Comparison of ENCODE assay signal across 23 cellular contexts in the genomic region with DNA sequence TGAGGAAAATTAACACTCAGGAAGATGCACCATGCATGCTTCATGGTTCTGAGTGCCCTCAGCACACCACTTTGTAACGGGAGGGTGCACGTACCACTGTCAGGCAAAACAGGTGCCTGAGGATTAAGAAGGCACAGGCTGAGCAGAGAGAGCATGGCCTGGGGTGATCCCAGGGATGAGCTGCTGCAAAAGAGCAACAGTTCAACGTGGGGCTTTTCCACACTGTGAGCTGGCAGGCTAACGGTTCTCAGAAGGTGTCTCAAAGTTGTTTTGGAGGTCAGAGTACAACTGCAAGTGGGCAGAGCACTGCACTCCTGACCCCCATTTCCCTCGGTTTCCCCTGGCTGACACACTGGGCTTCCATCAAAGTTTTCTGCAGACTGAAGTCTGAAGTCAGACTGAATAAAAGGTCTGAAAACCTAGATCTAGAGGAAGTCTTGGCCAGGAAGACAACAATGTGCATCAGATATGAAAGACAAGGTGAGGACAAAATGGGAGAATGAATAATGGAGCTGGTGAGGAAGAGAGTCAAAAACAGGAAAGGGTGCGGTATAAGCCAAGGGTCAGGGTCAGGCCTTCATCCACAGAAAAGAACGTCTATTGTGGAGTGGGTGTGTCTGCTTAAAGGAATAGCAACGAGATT. TPM values are rescaled to one million over a fixed set of nuclear protein-coding genes. Genes with fewer than 3 reads are reported as not detected.
DNase-seq lines count a peak whose midpoint lies in the region; ATAC-seq and TF ChIP-seq lines count a peak whose summit lies in the region.
"Had no signal": no experiment of that assay in that cellular context is flagged by ENCODE, and none has a peak within 500 bp of the region (broad histone marks: within the 10 kb centered on the region; RNA-seq: fewer than 3 reads in every experiment).

No MANE protein-coding gene starts in this region.

- peaks cover 0 to 4% (median 3%) of the 10 kb centered on the region in 5 experiments for H3K9me3 Mint-ChIP-seq in brain
- H3K9me3 Mint-ChIP-seq: T-helper 1 cell treated with Interleukin-12 subunit alpha and Interleukin-12 subunit beta and Interleukin-4 antibody, amounts not matched to agents 30 μg/mL and 1 μg/mL, for 36 hours had no signal

- no peaks in the 10 kb centered on the region for H3K27me3 Mint-ChIP-seq in brain

- peak overlapping the region; percentile 10 for H3K4me2 ChIP-seq in skeletal muscle satellite cell (ENCODE audit: low read length)
- H3K4me2 ChIP-seq: hepatocyte, KMS-11 had no signal

- peaks cover 10% of the 10 kb centered on the region for H3K4me1 Mint-ChIP-seq in brain

- 75% methylated on average over 8 of the region's 8 CpGs for WGBS in liver

- no peaks in the 10 kb centered on the region for H3K36me3 ChIP-seq in liver (ENCODE audit: control insufficient read depth in 4 of 4, insufficient read depth in 3 of 4, low read depth in 1 of 4, low read length in 3 of 4)
- H3K36me3 ChIP-seq in skeletal muscle satellite cell (ENCODE audit: insufficient read depth, low read length): no peaks in the 10 kb centered on the region
- H3K36me3 ChIP-seq: prostate gland had no signal

- no peak overlapping the region for H3K27ac ChIP-seq in liver (ENCODE audit: low read depth in 1 of 2, low read length in 2 of 2)
- H3K27ac ChIP-seq: hepatocyte, KMS-11, prostate gland had no signal

- TF ChIP-seq RAD21 in liver (IDR thresholded peaks at IDR 0.05): peak in 1 of 2 donors; percentile 29

- H3K9ac ChIP-seq in liver (ENCODE audit: low read depth in 1 of 2, low read length in 2 of 2): no peak overlapping the region
- H3K9ac ChIP-seq in skeletal muscle satellite cell (ENCODE audit: low read depth, low read length): no peak overlapping the region
- H3K9ac ChIP-seq: KMS-11 had no signal

- H3K4me1 ChIP-seq in liver (ENCODE audit: control insufficient read depth in 4 of 4, insufficient read depth in 4 of 4, low read length in 3 of 4) (no peaks in the 10 kb centered on the region), skeletal muscle satellite cell (ENCODE audit: control insufficient read depth, insufficient read depth, low read length) (peaks cover 53% of the 10 kb centered on the region)
- H3K4me1 ChIP-seq: prostate gland had no signal

- H3K27ac Mint-ChIP-seq in brain: peak overlapping the region in 3 of 5 experiments; percentile 0 to 11 (median 6)
- H3K27ac Mint-ChIP-seq: T-helper 1 cell treated with Interleukin-12 subunit alpha and Interleukin-12 subunit beta and Interleukin-4 antibody, amounts not matched to agents 30 μg/mL and 1 μg/mL, for 36 hours had no signal

- no peak overlapping the region for H3K4me3 ChIP-seq in liver (ENCODE audit: low read depth in 1 of 3, low read length in 3 of 3)
- H3K4me3 ChIP-seq in skeletal muscle satellite cell (ENCODE audit: low read length): no peak overlapping the region
- H3K4me3 ChIP-seq: hepatocyte, prostate gland had no signal

- DNase-seq in HT1080 (ENCODE audit: low read depth) (peak; percentile 34), GM19240 (ENCODE audit: insufficient read length, low spot score) (no peak)
- no peak for DNase-seq in activated T-cell treated with anti-CD3 and anti-CD28 coated beads, Interleukin-2, amount 50 U/mL, for 48 hours
- no peak for DNase-seq in stimulated activated CD4-positive, alpha-beta T cell treated with anti-CD3 and anti-CD28 coated beads, Interleukin-4, amount 100 ng/mL, for 4 hours
- DNase-seq: activated CD4-positive, CD25-positive, alpha-beta regulatory T cell treated with anti-CD3 and anti-CD28 coated beads, Interleukin-2, amount 50 U/mL, for 72 hours; activated CD8-positive, alpha-beta memory T cell treated with anti-CD3 and anti-CD28 coated beads, Interleukin-2, amount 50 U/mL, for 4 hours; activated naive CD4-positive, alpha-beta T cell; COR-L47; cortex of kidney; erythroblast; kidney glomerular epithelial cell; NCI-H1105; NCI-H2171; stimulated activated CD4-positive, alpha-beta T cell treated with anti-CD3 and anti-CD28 coated beads, Interleukin-1b, Interleukin-23, amount 100 ng/mL, for 48 hours; substantia nigra had no signal

- H3K4me3 Mint-ChIP-seq in brain: no peak overlapping the region
- H3K4me3 Mint-ChIP-seq: T-helper 1 cell treated with Interleukin-12 subunit alpha and Interleukin-12 subunit beta and Interleukin-4 antibody, amounts not matched to agents 30 μg/mL and 1 μg/mL, for 36 hours had no signal

- no peaks in the 10 kb centered on the region for H3K9me3 ChIP-seq in liver (ENCODE audit: control insufficient read depth in 4 of 4, low read length in 3 of 4)
- H3K9me3 ChIP-seq in skeletal muscle satellite cell (replicated peaks; ENCODE audit: low read length): no peaks in the 10 kb centered on the region
- H3K9me3 ChIP-seq: prostate gland had no signal

- H3K27me3 ChIP-seq in liver (ENCODE audit: control insufficient read depth in 4 of 4, insufficient read depth in 4 of 4, low read length in 3 of 4): no peaks in the 10 kb centered on the region
- no peaks in the 10 kb centered on the region for H3K27me3 ChIP-seq in skeletal muscle satellite cell (ENCODE audit: control insufficient read depth, insufficient read depth, low read length)
- H3K27me3 ChIP-seq: hepatocyte had no signal

- H3K36me3 Mint-ChIP-seq in brain: peaks cover 10% of the 10 kb centered on the region

- no peak for ATAC-seq in HG02798 (IDR thresholded peaks at IDR 0.05; ENCODE audit: poor library complexity, unreplicated experiment)

- TF ChIP-seq CTCF in brain (conservative IDR thresholded peaks at IDR 0.05): no peak
- TF ChIP-seq CTCF in liver (IDR thresholded peaks at IDR 0.05; ENCODE audit: low read depth, low read length, missing input control): no peak

TF ChIP-seq in liver, 16 proteins besides CTCF, POLR2A, EP300 and RAD21 (continues in another document):
- TF ChIP-seq EGR1 (IDR thresholded peaks at IDR 0.05; ENCODE audit: low read depth in 2 of 2): no peak
- TF ChIP-seq NR2F2 (IDR thresholded peaks at IDR 0.05): peak; percentile 99
- TF ChIP-seq SP1 (IDR thresholded peaks at IDR 0.05): peak; percentile 35
- TF ChIP-seq HNF4A (conservative IDR thresholded peaks at IDR 0.05): no peak
- TF ChIP-seq YY1 (IDR thresholded peaks at IDR 0.05): no peak
- no peak for TF ChIP-seq RXRA (IDR thresholded peaks at IDR 0.05)
- TF ChIP-seq, protein P1, sequence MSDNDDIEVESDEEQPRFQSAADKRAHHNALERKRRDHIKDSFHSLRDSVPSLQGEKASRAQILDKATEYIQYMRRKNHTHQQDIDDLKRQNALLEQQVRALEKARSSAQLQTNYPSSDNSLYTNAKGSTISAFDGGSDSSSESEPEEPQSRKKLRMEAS (IDR thresholded peaks at IDR 0.05): no peak
- TF ChIP-seq, protein P2, sequence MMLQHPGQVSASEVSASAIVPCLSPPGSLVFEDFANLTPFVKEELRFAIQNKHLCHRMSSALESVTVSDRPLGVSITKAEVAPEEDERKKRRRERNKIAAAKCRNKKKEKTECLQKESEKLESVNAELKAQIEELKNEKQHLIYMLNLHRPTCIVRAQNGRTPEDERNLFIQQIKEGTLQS (IDR thresholded peaks at IDR 0.05): no peak
- no peak for TF ChIP-seq TAF1 (conservative IDR thresholded peaks at IDR 0.05)
- no peak for TF ChIP-seq FOXA1 (IDR thresholded peaks at IDR 0.05)
- TF ChIP-seq, protein P3, sequence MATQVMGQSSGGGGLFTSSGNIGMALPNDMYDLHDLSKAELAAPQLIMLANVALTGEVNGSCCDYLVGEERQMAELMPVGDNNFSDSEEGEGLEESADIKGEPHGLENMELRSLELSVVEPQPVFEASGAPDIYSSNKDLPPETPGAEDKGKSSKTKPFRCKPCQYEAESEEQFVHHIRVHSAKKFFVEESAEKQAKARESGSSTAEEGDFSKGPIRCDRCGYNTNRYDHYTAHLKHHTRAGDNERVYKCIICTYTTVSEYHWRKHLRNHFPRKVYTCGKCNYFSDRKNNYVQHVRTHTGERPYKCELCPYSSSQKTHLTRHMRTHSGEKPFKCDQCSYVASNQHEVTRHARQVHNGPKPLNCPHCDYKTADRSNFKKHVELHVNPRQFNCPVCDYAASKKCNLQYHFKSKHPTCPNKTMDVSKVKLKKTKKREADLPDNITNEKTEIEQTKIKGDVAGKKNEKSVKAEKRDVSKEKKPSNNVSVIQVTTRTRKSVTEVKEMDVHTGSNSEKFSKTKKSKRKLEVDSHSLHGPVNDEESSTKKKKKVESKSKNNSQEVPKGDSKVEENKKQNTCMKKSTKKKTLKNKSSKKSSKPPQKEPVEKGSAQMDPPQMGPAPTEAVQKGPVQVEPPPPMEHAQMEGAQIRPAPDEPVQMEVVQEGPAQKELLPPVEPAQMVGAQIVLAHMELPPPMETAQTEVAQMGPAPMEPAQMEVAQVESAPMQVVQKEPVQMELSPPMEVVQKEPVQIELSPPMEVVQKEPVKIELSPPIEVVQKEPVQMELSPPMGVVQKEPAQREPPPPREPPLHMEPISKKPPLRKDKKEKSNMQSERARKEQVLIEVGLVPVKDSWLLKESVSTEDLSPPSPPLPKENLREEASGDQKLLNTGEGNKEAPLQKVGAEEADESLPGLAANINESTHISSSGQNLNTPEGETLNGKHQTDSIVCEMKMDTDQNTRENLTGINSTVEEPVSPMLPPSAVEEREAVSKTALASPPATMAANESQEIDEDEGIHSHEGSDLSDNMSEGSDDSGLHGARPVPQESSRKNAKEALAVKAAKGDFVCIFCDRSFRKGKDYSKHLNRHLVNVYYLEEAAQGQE (IDR thresholded peaks at IDR 0.05): no peak
- TF ChIP-seq FOXA2 (IDR thresholded peaks at IDR 0.05): no peak
- TF ChIP-seq, protein P4, sequence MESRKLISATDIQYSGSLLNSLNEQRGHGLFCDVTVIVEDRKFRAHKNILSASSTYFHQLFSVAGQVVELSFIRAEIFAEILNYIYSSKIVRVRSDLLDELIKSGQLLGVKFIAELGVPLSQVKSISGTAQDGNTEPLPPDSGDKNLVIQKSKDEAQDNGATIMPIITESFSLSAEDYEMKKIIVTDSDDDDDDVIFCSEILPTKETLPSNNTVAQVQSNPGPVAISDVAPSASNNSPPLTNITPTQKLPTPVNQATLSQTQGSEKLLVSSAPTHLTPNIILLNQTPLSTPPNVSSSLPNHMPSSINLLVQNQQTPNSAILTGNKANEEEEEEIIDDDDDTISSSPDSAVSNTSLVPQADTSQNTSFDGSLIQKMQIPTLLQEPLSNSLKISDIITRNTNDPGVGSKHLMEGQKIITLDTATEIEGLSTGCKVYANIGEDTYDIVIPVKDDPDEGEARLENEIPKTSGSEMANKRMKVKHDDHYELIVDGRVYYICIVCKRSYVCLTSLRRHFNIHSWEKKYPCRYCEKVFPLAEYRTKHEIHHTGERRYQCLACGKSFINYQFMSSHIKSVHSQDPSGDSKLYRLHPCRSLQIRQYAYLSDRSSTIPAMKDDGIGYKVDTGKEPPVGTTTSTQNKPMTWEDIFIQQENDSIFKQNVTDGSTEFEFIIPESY (IDR thresholded peaks at IDR 0.05): no peak
- TF ChIP-seq JUND (IDR thresholded peaks at IDR 0.05): no peak

RNA-seq across cellular contexts. Expression of a gene that starts 20.5 kb away (rescaled TPM):
- total RNA-seq in HT1080 (2014; rRNA removed; shearing (Covaris generic)): 1.7 and 3.1 TPM in 2 replicates
- polyA plus RNA-seq in HT1080 (2015; cell fraction: cytosol; rRNA removed): 2.0 and 2.9 TPM in 2 replicates
- 2.4 and 2.5 TPM in 2 replicates for polyA plus RNA-seq in HT1080 (2015; cell fraction: nucleus; rRNA removed)
- polyA plus RNA-seq in brain (ENCODE audit: insufficient read depth, low read depth, low replicate concordance): 6.9 TPM
- 1 to 10 TPM; 2.3 to 2.9 TPM for total RNA-seq in liver
- 1 to 10 TPM; 1.9 to 2.0 TPM for polyA plus RNA-seq in liver
- total RNA-seq in skeletal muscle satellite cell (2012; rRNA removed): 4.8 and 6.1 TPM in 2 replicates
